14 cellular contexts compared by ENCODE assay signal in the genomic region with DNA sequence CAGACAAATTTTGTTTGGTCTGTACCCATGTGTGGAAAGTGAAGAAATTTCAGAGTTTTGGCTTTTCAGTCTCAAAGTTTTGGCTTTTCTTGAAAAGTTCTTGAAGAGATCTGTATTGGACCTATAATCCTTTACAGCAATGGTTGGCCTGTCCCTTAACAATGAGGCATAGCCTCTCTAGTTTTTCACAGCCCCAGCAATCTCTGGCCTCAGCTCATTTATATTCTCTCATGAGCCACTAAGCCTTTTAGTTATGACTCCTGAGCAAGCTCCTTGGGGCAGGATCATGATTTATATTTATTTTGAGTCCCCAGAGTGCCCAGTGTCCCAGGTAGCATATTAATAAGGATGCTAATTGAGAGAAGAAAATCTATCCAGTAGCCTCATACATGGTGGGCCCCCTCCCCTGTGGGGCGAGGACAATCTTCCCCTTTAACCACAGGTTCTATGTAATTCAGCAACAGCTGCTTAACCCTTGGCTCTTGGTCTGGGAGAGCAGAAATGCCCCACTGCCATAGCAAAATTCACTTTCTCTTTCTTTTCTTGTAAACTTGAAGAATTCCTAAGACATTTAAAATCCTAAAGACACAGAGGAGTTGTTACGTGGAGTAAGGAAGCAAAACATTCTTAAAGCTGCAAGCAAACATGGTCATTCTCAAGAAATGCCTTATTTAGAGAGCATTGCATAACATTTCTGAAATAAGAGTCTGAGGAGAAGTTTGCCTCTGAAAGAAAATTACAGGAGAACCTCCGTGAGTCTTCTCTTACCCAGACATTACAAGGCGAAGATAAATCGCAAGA. TPM values are rescaled to one million over a fixed set of nuclear protein-coding genes. Genes with fewer than 3 reads are reported as not detected.
A peak's percentile ranks its signal among the peaks of the same experiment; 100 is the strongest.
DNase-seq lines count a peak whose midpoint lies in the region; ATAC-seq and TF ChIP-seq lines count a peak whose summit lies in the region.
"Had no signal": no experiment of that assay in that cellular context is flagged by ENCODE, and none has a peak within 500 bp of the region (broad histone marks: within the 10 kb centered on the region; RNA-seq: fewer than 3 reads in every experiment).

No MANE protein-coding gene starts in this region.

- no peak overlapping the region for H3K27ac Mint-ChIP-seq in stimulated activated naive B cell treated with anti-CD40 and anti-IgM and Interleukin-4, amounts not matched to agents 10 μg/mL and 1 μg/mL and 100 μg/mL, for 72 hours
- H3K27ac Mint-ChIP-seq: activated naive CD8-positive, alpha-beta T cell treated with anti-CD3 and anti-CD28 coated beads for 36 hours had no signal

- H3K36me3 ChIP-seq in breast epithelium (no peaks in the 10 kb centered on the region), left lung (no peaks in the 10 kb centered on the region), transverse colon (no peaks in the 10 kb centered on the region)

- no peaks in the 10 kb centered on the region for H3K4me1 Mint-ChIP-seq in stimulated activated naive B cell treated with anti-CD40 and anti-IgM and Interleukin-4, amounts not matched to agents 10 μg/mL and 1 μg/mL and 100 μg/mL, for 72 hours

- in situ Hi-C loops in transverse colon (cut with MboI; ENCODE audit: low pct_ligation_motif_present in 1 of 4, low pct_unique_long_range_greater_than_20kb in 1 of 4, low sequenced_read_pairs in 3 of 4): no loop called here

- DNase-seq in SIG-M5 treated with dmso at 0.1 percent for 504 hours (lab: John Stamatoyannopoulos, UW; ENCODE audit: unreplicated experiment) (peak; percentile 25), SIG-M5 (lab: John Stamatoyannopoulos, UW) (no peak), breast epithelium (ENCODE audit: low spot score in 2 of 2) (no peak), left lung (no peak), transverse colon (no peak), NCI-H146 (lab: John Stamatoyannopoulos, UW) (no peak), NCI-H748 treated with DMSO at 0.1 percent for 48 hours (lab: John Stamatoyannopoulos, UW) (no peak)
- no peak for DNase-seq in stimulated activated naive B cell treated with anti-CD40 and anti-IgM and Interleukin-4, amounts not matched to agents 10 μg/mL and 1 μg/mL and 100 μg/mL, for 72 hours
- DNase-seq: activated naive CD8-positive, alpha-beta T cell treated with anti-CD3 and anti-CD28 coated beads for 36 hours; DMS153; effector CD8-positive, alpha-beta T cell; NCI-H226; posterior cingulate gyrus; T-helper 9 cell had no signal

- H3K9me3 ChIP-seq in breast epithelium (no peaks in the 10 kb centered on the region), left lung (no peaks in the 10 kb centered on the region), transverse colon (no peaks in the 10 kb centered on the region)

- H3K4me1 ChIP-seq in breast epithelium (no peaks in the 10 kb centered on the region), left lung (peaks cover 0 to 18% of the 10 kb centered on the region in 2 donors), transverse colon (peaks cover 0 to 5% (median 2%) of the 10 kb centered on the region in 4 donors)

- H3K27ac ChIP-seq in breast epithelium (peak overlapping the region; percentile 40 to 61), left lung (no peak overlapping the region), transverse colon (peak overlapping the region; percentile 16 to 52 (median 36))

- H3K4me3 ChIP-seq in breast epithelium: no peak overlapping the region
- no peak overlapping the region for H3K4me3 ChIP-seq in left lung
- no peak overlapping the region for H3K4me3 ChIP-seq in transverse colon

- WGBS in transverse colon (ENCODE audit: low coverage in 1 of 2), 2 donors: 81 to 86% methylated on average over 4 to 5 of the region's 5 CpGs

- intact Hi-C loops in breast epithelium (cut with DNase I; ENCODE audit: low total_unique reads) (no loop called here), left lung (cut with DNase I) (no loop called here), transverse colon (cut with DNase I; ENCODE audit: low total_unique reads) (no loop called here)

- peaks cover 0 to 1% of the 10 kb centered on the region in 2 donors for H3K9me3 Mint-ChIP-seq in stimulated activated naive B cell treated with anti-CD40 and anti-IgM and Interleukin-4, amounts not matched to agents 10 μg/mL and 1 μg/mL and 100 μg/mL, for 72 hours
- H3K9me3 Mint-ChIP-seq: activated naive CD8-positive, alpha-beta T cell treated with anti-CD3 and anti-CD28 coated beads for 36 hours had no signal

- H3K27me3 Mint-ChIP-seq in stimulated activated naive B cell treated with anti-CD40 and anti-IgM and Interleukin-4, amounts not matched to agents 10 μg/mL and 1 μg/mL and 100 μg/mL, for 72 hours: peaks cover 14 to 17% of the 10 kb centered on the region in 2 donors

- no peak for TF ChIP-seq EP300 in transverse colon (IDR thresholded peaks at IDR 0.05; ENCODE audit: low read depth)

- H3K4me3 Mint-ChIP-seq in stimulated activated naive B cell treated with anti-CD40 and anti-IgM and Interleukin-4, amounts not matched to agents 10 μg/mL and 1 μg/mL and 100 μg/mL, for 72 hours: no peak overlapping the region
- H3K4me3 Mint-ChIP-seq: activated naive CD8-positive, alpha-beta T cell treated with anti-CD3 and anti-CD28 coated beads for 36 hours had no signal

- TF ChIP-seq POLR2A in breast epithelium (IDR thresholded peaks at IDR 0.05) (no peak), transverse colon (IDR thresholded peaks at IDR 0.05) (no peak)

- TF ChIP-seq CTCF in breast epithelium (IDR thresholded peaks at IDR 0.05): no peak
- TF ChIP-seq CTCF in left lung (IDR thresholded peaks at IDR 0.05): no peak
- no peak for TF ChIP-seq CTCF in transverse colon (IDR thresholded peaks at IDR 0.05)

- H3K27me3 ChIP-seq in breast epithelium (no peaks in the 10 kb centered on the region), left lung (peaks cover 0 to 12% of the 10 kb centered on the region in 2 donors), transverse colon (peaks cover 5% of the 10 kb centered on the region)

- H3K36me3 Mint-ChIP-seq in stimulated activated naive B cell treated with anti-CD40 and anti-IgM and Interleukin-4, amounts not matched to agents 10 μg/mL and 1 μg/mL and 100 μg/mL, for 72 hours: no peaks in the 10 kb centered on the region
- H3K36me3 Mint-ChIP-seq: activated naive CD8-positive, alpha-beta T cell treated with anti-CD3 and anti-CD28 coated beads for 36 hours had no signal

- peak; percentile 52 for ATAC-seq in left lung
- no peak for ATAC-seq in stimulated activated naive B cell treated with anti-CD40 and anti-IgM and Interleukin-4, amounts not matched to agents 10 μg/mL and 1 μg/mL and 100 μg/mL, for 72 hours (replicated peaks)

RNA-seq across cellular contexts. Expression of a gene that starts 6.3 kb away (rescaled TPM):
- total RNA-seq in breast epithelium (1 to 10 TPM in 2 of 3 donors, under 1 TPM in 1; 0.64 to 7.2 (median 3.4) TPM), left lung (1 to 10 TPM; 1.0 to 1.3 TPM), transverse colon (1 to 10 TPM in 1 of 4 donors, not detected in 3; 4.5 TPM)
- total RNA-seq: activated naive CD8-positive, alpha-beta T cell treated with anti-CD3 and anti-CD28 coated beads for 36 hours had no signal

Comparison
In these comparisons a context has a peak if more than half of its experiments do, and no peak if none do; other contexts are left out.
1. H3K27ac ChIP-seq: peak in breast epithelium (2 of 2) and transverse colon (4 of 4); none in left lung (0 of 2).